1 cellular context compared by ENCODE assay signal in genomic region chr22:25749420-25750169, GRCh38.
TF ChIP-seq lines count a peak whose summit lies in the region.

No MANE protein-coding gene starts in this region.

TF ChIP-seq in GM12878, 131 proteins besides CTCF, POLR2A, EP300 and RAD21 (continued from another document and continues in another):
- no peak for TF ChIP-seq NKRF (conservative IDR thresholded peaks at IDR 0.05)
- TF ChIP-seq ATF3 (IDR thresholded peaks at IDR 0.05; ENCODE audit: borderline replicate concordance, extremely low read depth, low read depth, low read length), result no peak
- no peak for TF ChIP-seq ZBED1 (IDR thresholded peaks at IDR 0.05; ENCODE audit: borderline replicate concordance)
- TF ChIP-seq HSF1 (IDR thresholded peaks at IDR 0.05; ENCODE audit: low read depth, low read length), result no peak
- TF ChIP-seq MTA2 (IDR thresholded peaks at IDR 0.05; ENCODE audit: low read depth), result no peak
- TF ChIP-seq CHD1 (IDR thresholded peaks at IDR 0.05; ENCODE audit: low read depth, low read length), result no peak
- peak in 1 of 2 experiments; percentile 61; a peak in 1 of 4 replicates for TF ChIP-seq SRF (IDR thresholded peaks at IDR 0.05; ENCODE audit: low read depth in 2 of 2, low read length in 2 of 2)
- peak; percentile 91 for TF ChIP-seq RUNX3 (IDR thresholded peaks at IDR 0.05; ENCODE audit: low read length)
- no peak for TF ChIP-seq KLF5 (IDR thresholded peaks at IDR 0.05; ENCODE audit: partially characterized antibody)
- TF ChIP-seq CBFB (IDR thresholded peaks at IDR 0.05; ENCODE audit: low read depth), result 0 out of 2 replicates have a peak, but pooled peaks have one; percentile 35
- TF ChIP-seq IRF4 (IDR thresholded peaks at IDR 0.05; ENCODE audit: low read depth, low read length), result peak; percentile 95
- TF ChIP-seq NRF1 (conservative IDR thresholded peaks at IDR 0.05; ENCODE audit: low read depth, low read length), result no peak
- no peak for TF ChIP-seq E2F8 (IDR thresholded peaks at IDR 0.05; ENCODE audit: low read depth, partially characterized antibody)
- no peak for TF ChIP-seq TCF12 (IDR thresholded peaks at IDR 0.05; ENCODE audit: low read depth, low read length)
- 0 out of 2 replicates have a peak, but pooled peaks have one; percentile 26 for TF ChIP-seq TBL1XR1 (IDR thresholded peaks at IDR 0.05; ENCODE audit: low read depth, low read length)
- TF ChIP-seq EGR1 (IDR thresholded peaks at IDR 0.05; ENCODE audit: borderline replicate concordance in 1 of 2, low read depth in 2 of 2, low read length in 2 of 2), result no peak
- TF ChIP-seq ZBTB33 (IDR thresholded peaks at IDR 0.05), result no peak
- TF ChIP-seq SMAD1 (IDR thresholded peaks at IDR 0.05; ENCODE audit: low read depth, partially characterized antibody), result no peak
- TF ChIP-seq USF1 (IDR thresholded peaks at IDR 0.05; ENCODE audit: borderline replicate concordance, extremely low read length, insufficient read depth, low read depth, low read length), result no peak
- TF ChIP-seq KAT2A (conservative IDR thresholded peaks at IDR 0.05; ENCODE audit: control insufficient read depth, low read depth, low read length), result no peak
- no peak for TF ChIP-seq NR2F1 (conservative IDR thresholded peaks at IDR 0.05)
- TF ChIP-seq ZZZ3 (IDR thresholded peaks at IDR 0.05; ENCODE audit: control insufficient read depth, insufficient read length, low read depth), result no peak
- TF ChIP-seq MEF2B (IDR thresholded peaks at IDR 0.05; ENCODE audit: partially characterized antibody, poor library complexity, severe bottlenecking), result peak; percentile 17
- no peak for TF ChIP-seq POLR2AphosphoS5 (IDR thresholded peaks at IDR 0.05; ENCODE audit: low read length)
- TF ChIP-seq BCL11A (IDR thresholded peaks at IDR 0.05; ENCODE audit: low read depth, low read length), result peak; percentile 87; the same call in 1 of the 2 replicates
- TF ChIP-seq ZNF217 (IDR thresholded peaks at IDR 0.05), result no peak
- no peak for TF ChIP-seq BMI1 (IDR thresholded peaks at IDR 0.05; ENCODE audit: borderline replicate concordance)
- no peak for TF ChIP-seq TCF3 (IDR thresholded peaks at IDR 0.05; ENCODE audit: borderline replicate concordance, insufficient read depth, low read depth, low read length)
- TF ChIP-seq CEBPB (IDR thresholded peaks at IDR 0.05; ENCODE audit: borderline replicate concordance in 1 of 2, low read depth in 2 of 2, low read length in 2 of 2), result no peak
- peak; percentile 73 for TF ChIP-seq CREM (IDR thresholded peaks at IDR 0.05; ENCODE audit: low read depth)
- peak; percentile 96 for TF ChIP-seq JUNB (IDR thresholded peaks at IDR 0.05)
- no peak for TF ChIP-seq EZH2 (IDR thresholded peaks at IDR 0.05; ENCODE audit: borderline replicate concordance, control insufficient read depth, low read depth, low read length)
- no peak for TF ChIP-seq BCLAF1 (IDR thresholded peaks at IDR 0.05)
- TF ChIP-seq ZBTB40 (IDR thresholded peaks at IDR 0.05; ENCODE audit: borderline replicate concordance), result no peak
- TF ChIP-seq ZNF592 (IDR thresholded peaks at IDR 0.05), result no peak
- 0 out of 2 replicates have a peak, but pooled peaks have one; percentile 33 for TF ChIP-seq MXI1 (IDR thresholded peaks at IDR 0.05; ENCODE audit: low read depth, low read length)
- TF ChIP-seq MAX (IDR thresholded peaks at IDR 0.05; ENCODE audit: low read depth, low read length), result no peak
